16 cellular contexts compared by ENCODE assay signal in the genomic region with DNA sequence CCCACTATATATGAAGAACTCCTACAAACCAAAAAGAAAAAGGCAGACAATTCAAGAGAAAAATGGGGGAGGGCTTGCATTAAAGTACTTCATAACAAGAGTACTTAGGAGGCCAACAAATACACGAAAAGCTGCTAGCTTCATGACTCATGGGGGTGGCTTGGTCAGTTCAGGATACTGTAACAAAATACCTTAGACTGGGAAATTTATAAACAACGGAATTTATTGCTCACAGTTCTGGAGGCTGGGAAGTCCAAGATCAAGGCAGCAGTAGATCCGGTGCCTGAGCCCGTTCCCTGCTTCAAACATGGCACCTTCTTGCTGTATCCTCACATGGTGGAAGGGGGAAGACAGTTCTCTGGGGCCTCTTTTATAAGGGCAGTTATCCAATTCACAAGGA.
DNase-seq lines count a peak whose midpoint lies in the region; ATAC-seq, FAIRE-seq and TF ChIP-seq lines count a peak whose summit lies in the region.
"Had no signal": no experiment of that assay in that cellular context is flagged by ENCODE, and none has a peak within 500 bp of the region (broad histone marks: within the 10 kb centered on the region; RNA-seq: fewer than 3 reads in every experiment).

No MANE protein-coding gene starts in this region.

- H3K23ac ChIP-seq in H9 (ENCODE audit: insufficient read length, low read depth, low read length) = no peak overlapping the region

- peaks cover 49% of the 10 kb centered on the region for H3K9me3 ChIP-seq in A549
- H3K9me3 ChIP-seq in HEK293 (ENCODE audit: control insufficient read depth, insufficient read depth, low read depth, low read length) = no peaks in the 10 kb centered on the region
- peaks cover 11% of the 10 kb centered on the region for H3K9me3 ChIP-seq in H9 (ENCODE audit: control insufficient read depth, low read depth, low read length)

- no peak overlapping the region for H3K14ac ChIP-seq in H9 (ENCODE audit: insufficient read depth, low read length)

- no peaks in the 10 kb centered on the region for H3K27me3 ChIP-seq in H9 (ENCODE audit: insufficient read depth, low read length)
- H3K27me3 ChIP-seq: upper lobe of left lung had no signal

- H3K4me3 Mint-ChIP-seq in glutamatergic neuron (ENCODE audit: unreplicated experiment) (no peak overlapping the region), H9 (no peak overlapping the region)

- TF ChIP-seq POLR2A in A549 (IDR thresholded peaks at IDR 0.05; ENCODE audit: low read length) = no peak

- no peak overlapping the region for H2BK20ac ChIP-seq in H9 (ENCODE audit: low read depth, low read length, poor library complexity, severe bottlenecking)

- H3K4me1 Mint-ChIP-seq in glutamatergic neuron (ENCODE audit: low read depth, unreplicated experiment) (peaks cover 9% of the 10 kb centered on the region), H9 (peaks cover 7 to 19% of the 10 kb centered on the region in 2 experiments)

- no peaks in the 10 kb centered on the region for H3K36me3 ChIP-seq in HEK293 (ENCODE audit: control insufficient read depth in 2 of 2, insufficient read depth in 1 of 2, low read length in 2 of 2)

- H3K4me3 ChIP-seq in A549 (no peak overlapping the region), HEK293 (ENCODE audit: low read depth, low read length) (no peak overlapping the region), fibroblast of villous mesenchyme (ENCODE audit: low read depth, low read length) (no peak overlapping the region)
- H3K4me3 ChIP-seq: upper lobe of left lung had no signal

- H3K79me2 ChIP-seq in H9 (ENCODE audit: insufficient read depth, low read length) = no peaks in the 10 kb centered on the region

- no peak overlapping the region for H3K56ac ChIP-seq in H9 (ENCODE audit: insufficient read length, low read depth, low read length)

- CTCF ChIA-PET in A549 (lab: Yijun Ruan, JAX) = interaction anchor here (0.9 to 1.6 kb wide), 2 partner anchors 101 to 336 kb away, joined by 3 read pairs; no protein-coding TSS in a partner anchor
- CTCF ChIA-PET in HEK293 (lab: Yijun Ruan, JAX) = no interaction called here

- no peak overlapping the region for H3T11ph ChIP-seq in H9 (ENCODE audit: low read length)

- H3K27ac ChIP-seq in A549 (peak overlapping the region in 1 of 2 experiments; percentile 26; a peak in 3 of 6 replicates), HEK293 (ENCODE audit: extremely low read depth, low read depth, low read length) (no peak overlapping the region), H9 (ENCODE audit: insufficient read length, low read depth, low read length) (no peak overlapping the region)
- H3K27ac ChIP-seq: upper lobe of left lung had no signal

- no peak overlapping the region for H2AK5ac ChIP-seq in H9 (ENCODE audit: insufficient read length, low read length)

- H4K91ac ChIP-seq in H9 (ENCODE audit: insufficient read length, low read depth, low read length) = no peak overlapping the region

- no peak overlapping the region for H2BK5ac ChIP-seq in H9 (ENCODE audit: insufficient read length, low read length)

- H3K36me3 Mint-ChIP-seq in glutamatergic neuron (ENCODE audit: unreplicated experiment) = peaks cover 8% of the 10 kb centered on the region
- peaks cover 7 to 15% (median 9%) of the 10 kb centered on the region in 3 experiments for H3K36me3 Mint-ChIP-seq in H9 (ENCODE audit: insufficient read depth in 1 of 3, low read depth in 3 of 3)

- H3K4me1 ChIP-seq in A549 (peaks cover 22% of the 10 kb centered on the region), HEK293 (ENCODE audit: control insufficient read depth, insufficient read depth, low read length) (no peaks in the 10 kb centered on the region), H9 (ENCODE audit: insufficient read depth, low read length) (no peaks in the 10 kb centered on the region; the same call in 1 of the 2 replicates)

- H2BK120ac ChIP-seq in H9 (ENCODE audit: low read depth, low read length, poor library complexity, severe bottlenecking) = no peak overlapping the region

- no peak overlapping the region for H3K18ac ChIP-seq in H9 (ENCODE audit: insufficient read length, low read depth, low read length)

- TF ChIP-seq RAD21 in A549 (conservative IDR thresholded peaks at IDR 0.05 in 1 of 2, IDR thresholded peaks at IDR 0.05 in 1 of 2) = no peak

- H2AFZ ChIP-seq in H9 (ENCODE audit: low read length) = no peak overlapping the region

- H2BK15ac ChIP-seq in H9 (ENCODE audit: low read depth, low read length) = no peak overlapping the region

- H4K5ac ChIP-seq in H9 (ENCODE audit: insufficient read length, low read depth, low read length) = no peak overlapping the region

- H3K23me2 ChIP-seq in H9 (ENCODE audit: insufficient read length, low read depth, low read length, poor library complexity, severe bottlenecking) = no peaks in the 10 kb centered on the region

- no peak overlapping the region for H3K4me2 ChIP-seq in A549
- H3K4me2 ChIP-seq in H9 (ENCODE audit: insufficient read depth, insufficient read length, low read length) = no peak overlapping the region

- TF ChIP-seq EP300 in A549 (IDR thresholded peaks at IDR 0.05) = no peak

- H3K4ac ChIP-seq in H9 (ENCODE audit: low read depth, low read length) = no peak overlapping the region

- no peak overlapping the region for H2BK12ac ChIP-seq in H9 (ENCODE audit: insufficient read length, low read depth, low read length)

- peaks cover 15% of the 10 kb centered on the region for H3K9me3 Mint-ChIP-seq in glutamatergic neuron (ENCODE audit: unreplicated experiment)
- peaks cover 22 to 30% of the 10 kb centered on the region in 2 experiments for H3K9me3 Mint-ChIP-seq in H9

- H3K9ac ChIP-seq in H9 (ENCODE audit: extremely low read depth, insufficient read length, low read length) = no peak overlapping the region

- DNase-seq in A549 (ENCODE audit: low read depth in 1 of 2, low spot score in 1 of 2) (peak in 1 of 2 experiments; percentile 60), amniotic stem cell (lab: John Stamatoyannopoulos, UW) (peak; percentile 69), fibroblast of villous mesenchyme (ENCODE audit: low read depth) (peak; percentile 90), glutamatergic neuron (no peak), occipital lobe (lab: John Stamatoyannopoulos, UW) (no peak), H9 (no peak)
- DNase-seq: activated CD4-positive, alpha-beta T cell treated with anti-CD3 and anti-CD28 coated beads, Interleukin-2, amount 50 U/mL, for 1 hour; caudate nucleus; MM.1S; NCI-H2171; SW 1271; upper lobe of left lung had no signal

- H4K20me1 ChIP-seq in H9 (ENCODE audit: control insufficient read depth, insufficient read depth, insufficient read length) = no peaks in the 10 kb centered on the region

- no peak overlapping the region for H3K27ac Mint-ChIP-seq in glutamatergic neuron (ENCODE audit: unreplicated experiment)
- H3K27ac Mint-ChIP-seq in H9 = no peak overlapping the region
- H3K27ac Mint-ChIP-seq: activated T-helper 2 cell treated with anti-CD3 and anti-CD28 coated beads, Interferon-gamma antibody, Interleukin-2, Interleukin-4, amounts not matched to agents 10 μg/mL and 5 μg/mL and 100 μg/mL, durations not matched to agents 14 hours and 24 hours and 36 hours had no signal

- H4K8ac ChIP-seq in H9 (replicated peaks; ENCODE audit: insufficient read length, low read depth, low read length) = no peak overlapping the region

- 52% methylated on average over 4 of the region's 4 CpGs for WGBS in A549 (ENCODE audit: missing lambda C conversion rate)
- WGBS in H9 (ENCODE audit: extremely low coverage, insufficient read length, low lambda C conversion rate) = no CpG with 5 or more reads among the region's 4 CpGs

- TF ChIP-seq CTCF in A549 (IDR thresholded peaks at IDR 0.05) (no peak), HEK293 (tag by site-specific recombination; IDR thresholded peaks at IDR 0.05) (no peak), fibroblast of villous mesenchyme (IDR thresholded peaks at IDR 0.05; ENCODE audit: insufficient read depth, low read depth, low read length) (no peak), glutamatergic neuron (IDR thresholded peaks at IDR 0.05; ENCODE audit: partially characterized antibody, unreplicated experiment) (no peak), H9 (conservative IDR thresholded peaks at IDR 0.05) (no peak)

- H3K79me1 ChIP-seq in H9 (ENCODE audit: insufficient read depth, low read depth, low read length, poor library complexity, severe bottlenecking) = no peaks in the 10 kb centered on the region

- ATAC-seq in A549 = peak; percentile 35 to 43; a peak in 4 of 6 replicates
- ATAC-seq in GM19328 (IDR thresholded peaks at IDR 0.05; ENCODE audit: unreplicated experiment) = no peak

- H3K27me3 Mint-ChIP-seq in glutamatergic neuron (ENCODE audit: unreplicated experiment) (peaks cover 6% of the 10 kb centered on the region), H9 (ENCODE audit: low read depth) (peaks cover 15% of the 10 kb centered on the region)

- POLR2A ChIA-PET in A549 (lab: Yijun Ruan, JAX) (interaction anchor here (0.5 kb wide), 1 partner anchor 43 kb away, joined by 5 read pairs; no protein-coding TSS in a partner anchor), HEK293 (lab: Yijun Ruan, JAX) (interaction anchor here (1.0 to 1.7 kb wide), 2 partner anchors 13 to 49 kb away, joined by 4 to 10 read pairs; no protein-coding TSS in a partner anchor)

- no peak for FAIRE-seq in A549 (lab: Jason Lieb, UNC)
- FAIRE-seq: GM19239 had no signal

TF ChIP-seq in A549, 52 proteins besides CTCF, POLR2A, EP300 and RAD21:
- no peak for TF ChIP-seq FOSL2 (IDR thresholded peaks at IDR 0.05)
- peak; percentile 51 for TF ChIP-seq FOSL2 (CRISPR knock-in tag; IDR thresholded peaks at IDR 0.05)
- no peak for TF ChIP-seq CHD4 (IDR thresholded peaks at IDR 0.05; ENCODE audit: borderline replicate concordance)

TF ChIP-seq in HEK293, 187 proteins besides CTCF, POLR2A, EP300 and RAD21 (continues in another document):
- TF ChIP-seq ZNF184 (tag by site-specific recombination; IDR thresholded peaks at IDR 0.05) (0 out of 2 replicates have a peak, but pooled peaks have one; percentile 58), TRIM28 (IDR thresholded peaks at IDR 0.05; ENCODE audit: borderline replicate concordance, low read length) (peak; percentile 61; the same call in 1 of the 2 replicates), ZNF600 (tag by site-specific recombination; IDR thresholded peaks at IDR 0.05) (peak; percentile 20; the same call in 1 of the 2 replicates), ZNF266 (tag by site-specific recombination; IDR thresholded peaks at IDR 0.05; ENCODE audit: low read depth) (peak; percentile 99), SP7 (tag by site-specific recombination; IDR thresholded peaks at IDR 0.05) (0 out of 2 replicates have a peak, but pooled peaks have one; percentile 16)

Comparison
In these comparisons a context has a peak if more than half of its experiments do, and no peak if none do; other contexts are left out.
1. DNase-seq: peak in amniotic stem cell (single experiment) and fibroblast of villous mesenchyme (single experiment); none in glutamatergic neuron (single experiment), occipital lobe (single experiment) and H9 (single experiment).